In genomic region chr3:103181175-103181574, GRCh38 we compare ENCODE assay signal across 23 cellular contexts.
"Had no signal": no experiment of that assay in that cellular context is flagged by ENCODE, and none has a peak within 500 bp of the region (broad histone marks: within the 10 kb centered on the region; RNA-seq: fewer than 3 reads in every experiment).

No MANE protein-coding gene starts in this region.

- H3K4me3 Mint-ChIP-seq: activated CD4-positive, alpha-beta T cell treated with anti-CD3 and anti-CD28 coated beads for 36 hours; activated CD8-positive, alpha-beta T cell treated with anti-CD3 and anti-CD28 coated beads for 36 hours; activated naive CD4-positive, alpha-beta T cell treated with anti-CD3 and anti-CD28 coated beads for 36 hours; activated naive CD8-positive, alpha-beta T cell; activated T-helper 1 cell treated with anti-CD3 and anti-CD28 coated beads, Interleukin-12 subunit alpha, Interleukin-12 subunit beta, Interleukin-2, Interleukin-4 antibody, amounts not matched to agents 30 ng/mL and 10 ng/mL and 1 ng/mL, durations not matched to agents 14 hours and 24 hours and 36 hours; T-cell had no signal

- DNase-seq: activated CD4-positive, alpha-beta T cell treated with anti-CD3 and anti-CD28 coated beads for 36 hours; activated CD4-positive, alpha-beta T cell treated with anti-CD3 and anti-CD28 coated beads, Interleukin-2, amount 50 U/mL, for 1 hour; activated CD8-positive, alpha-beta memory T cell treated with anti-CD3 and anti-CD28 coated beads, Interleukin-2, amount 50 U/mL, for 4 hours; activated CD8-positive, alpha-beta T cell treated with anti-CD3 and anti-CD28 coated beads for 36 hours; activated effector memory CD4-positive, alpha-beta T cell treated with Interleukin-2 at 50 U/mL for 16 hours; activated naive CD4-positive, alpha-beta T cell treated with anti-CD3 and anti-CD28 coated beads for 36 hours; activated T-cell treated with anti-CD3 and anti-CD28 coated beads, Interleukin-2, amount 50 U/mL, for 1 hour; brain microvascular endothelial cell; KBM-7; MM.1S; NCI-H1105; NCI-H1436; NCI-H1694 treated with DMSO at 0.1 percent for 48 hours; NCI-H2029 treated with DMSO at 0.1 percent for 48 hours; NCI-H446; NCI-H524; SIG-M5; T-cell; T-helper 2 cell; T1000; WERI-Rb-1 had no signal

- H3K27me3 ChIP-seq: brain microvascular endothelial cell had no signal

- H3K36me3 ChIP-seq: brain microvascular endothelial cell, WERI-Rb-1 had no signal

- ATAC-seq: activated CD4-positive, alpha-beta T cell treated with anti-CD3 and anti-CD28 coated beads for 36 hours; activated CD8-positive, alpha-beta T cell treated with anti-CD3 and anti-CD28 coated beads for 36 hours; T-cell had no signal

- H3K4me1 Mint-ChIP-seq: activated CD4-positive, alpha-beta T cell treated with anti-CD3 and anti-CD28 coated beads for 36 hours; T-cell had no signal

- H3K27ac ChIP-seq: brain microvascular endothelial cell, WERI-Rb-1 had no signal

- H3K9me3 Mint-ChIP-seq: activated T-helper 1 cell treated with anti-CD3 and anti-CD28 coated beads, Interleukin-12 subunit alpha, Interleukin-12 subunit beta, Interleukin-2, Interleukin-4 antibody, amounts not matched to agents 30 ng/mL and 10 ng/mL and 1 ng/mL, durations not matched to agents 14 hours and 24 hours and 36 hours had no signal

- H3K36me3 Mint-ChIP-seq: activated naive CD8-positive, alpha-beta T cell; T-cell had no signal

- H3K27me3 Mint-ChIP-seq: activated CD4-positive, alpha-beta T cell treated with anti-CD3 and anti-CD28 coated beads for 36 hours; activated CD8-positive, alpha-beta T cell treated with anti-CD3 and anti-CD28 coated beads for 36 hours; activated naive CD8-positive, alpha-beta T cell; T-cell had no signal

- H3K27ac Mint-ChIP-seq: activated CD4-positive, alpha-beta T cell treated with anti-CD3 and anti-CD28 coated beads for 36 hours; activated CD8-positive, alpha-beta T cell treated with anti-CD3 and anti-CD28 coated beads for 36 hours; activated naive CD4-positive, alpha-beta T cell treated with anti-CD3 and anti-CD28 coated beads for 36 hours; activated naive CD8-positive, alpha-beta T cell; activated T-helper 1 cell treated with anti-CD3 and anti-CD28 coated beads, Interleukin-12 subunit alpha, Interleukin-12 subunit beta, Interleukin-2, Interleukin-4 antibody, amounts not matched to agents 30 ng/mL and 10 ng/mL and 1 ng/mL, durations not matched to agents 14 hours and 24 hours and 36 hours; T-cell had no signal
